In the genomic region with DNA sequence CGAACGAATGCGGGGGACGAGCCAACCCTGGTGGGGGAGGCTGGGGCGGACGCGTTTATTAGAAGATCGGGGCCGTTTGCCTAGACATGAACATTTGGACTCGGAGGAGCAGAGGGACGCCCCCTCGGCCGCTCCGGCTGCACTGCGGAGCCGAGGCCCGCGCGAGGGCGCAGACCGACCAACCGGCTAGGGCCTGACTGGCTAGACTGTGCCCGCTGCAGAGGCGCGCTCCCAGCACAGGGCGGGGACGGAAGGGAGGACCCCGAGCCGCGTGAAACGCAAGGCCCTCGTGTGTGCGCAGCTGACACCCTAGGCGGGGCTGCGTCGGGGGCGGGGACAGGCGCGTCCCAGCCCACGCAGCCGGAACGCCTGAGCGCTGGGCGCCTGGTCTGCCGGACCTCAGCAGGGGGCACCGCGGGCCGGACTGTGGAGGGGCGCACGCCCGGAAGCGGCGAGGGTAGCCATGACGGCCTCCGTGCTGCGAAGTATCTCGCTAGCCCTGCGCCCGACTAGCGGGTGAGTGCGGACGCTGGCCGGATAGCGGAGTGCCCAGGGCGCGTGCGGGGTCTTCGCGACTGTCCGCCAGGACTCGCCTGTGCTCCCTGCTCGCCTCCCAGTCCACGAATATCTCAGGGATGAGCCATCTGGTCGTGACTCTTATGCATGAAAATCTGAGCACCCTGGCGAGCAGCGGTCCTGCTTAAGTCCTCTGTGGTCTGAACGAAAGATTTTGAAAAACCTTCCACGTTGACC, we compare ENCODE assay signal across 8 cellular contexts. TPM values are rescaled to one million over a fixed set of nuclear protein-coding genes. Genes with fewer than 3 reads are reported as not detected.
A peak's percentile ranks its signal among the peaks of the same experiment; 100 is the strongest.
DNase-seq lines count a peak whose midpoint lies in the region; ATAC-seq, FAIRE-seq and TF ChIP-seq lines count a peak whose summit lies in the region.

A gene (plus strand): TSS at position 454 of the 753 bp plus-strand sequence. CDS start 10 bp downstream, at position 464.

- H3K56ac ChIP-seq in H9 (ENCODE audit: insufficient read length, low read depth, low read length): no peak within 1 kb of the TSS

- no peak within 1 kb of the TSS for H3T11ph ChIP-seq in H9 (ENCODE audit: low read length)

- H4K5ac ChIP-seq in H9 (ENCODE audit: insufficient read length, low read depth, low read length): no peak within 1 kb of the TSS

- peak within 1 kb of the TSS; percentile 89 to 96 (median 92); a peak in 5 of 7 replicates for H3K27ac Mint-ChIP-seq in H9

- peaks cover 2 to 22% (median 13%) of the 10 kb centered on the region in 3 experiments; a peak in 6 of 7 replicates for H3K36me3 Mint-ChIP-seq in H9 (ENCODE audit: insufficient read depth in 1 of 3, low read depth in 3 of 3)

- peak within 1 kb of the TSS; percentile 87 to 88 for H3K4me3 Mint-ChIP-seq in H9

- H4K20me1 ChIP-seq in H9 (ENCODE audit: control insufficient read depth, insufficient read depth, insufficient read length): no peaks in the 10 kb centered on the region

- no peak for TF ChIP-seq CTCF in H9 (conservative IDR thresholded peaks at IDR 0.05)
- peak; percentile 12 for TF ChIP-seq CTCF in foreskin keratinocyte (conservative IDR thresholded peaks at IDR 0.05)
- no peak for TF ChIP-seq CTCF in subcutaneous adipose tissue (IDR thresholded peaks at IDR 0.05; ENCODE audit: low read depth)

- H2BK15ac ChIP-seq in H9 (ENCODE audit: low read depth, low read length): no peak within 1 kb of the TSS; the same call in 1 of the 2 replicates
- H2BK15ac ChIP-seq in neuronal stem cell (ENCODE audit: low read length): no peak within 1 kb of the TSS

- peak within 1 kb of the TSS; percentile 83 for H3K4me3 ChIP-seq in MG63
- peak within 1 kb of the TSS; percentile 83 for H3K4me3 ChIP-seq in SJCRH30
- H3K4me3 ChIP-seq in neuronal stem cell (ENCODE audit: low read length in 2 of 2): peak within 1 kb of the TSS; percentile 94 to 95

- H3K4me1 Mint-ChIP-seq in H9: peaks cover 20 to 24% of the 10 kb centered on the region in 2 experiments

- peak within 1 kb of the TSS; percentile 59 for H3K9ac ChIP-seq in H9 (ENCODE audit: extremely low read depth, insufficient read length, low read length)
- H3K9ac ChIP-seq in neuronal stem cell (ENCODE audit: low read depth, low read length, poor library complexity): peak within 1 kb of the TSS; percentile 96

- H3K9me3 Mint-ChIP-seq in H9: no peaks in the 10 kb centered on the region

- H4K8ac ChIP-seq in H9 (replicated peaks; ENCODE audit: insufficient read length, low read depth, low read length) (no peak within 1 kb of the TSS), neuronal stem cell (ENCODE audit: low read depth, low read length) (no peak within 1 kb of the TSS)

- peak; percentile 33 for FAIRE-seq in G401.6 (lab: Jason Lieb, UNC)

- H3K14ac ChIP-seq in H9 (ENCODE audit: insufficient read depth, low read length) (peak within 1 kb of the TSS; percentile 80), neuronal stem cell (ENCODE audit: low read length) (peak within 1 kb of the TSS; percentile 39)

- H3K9me3 ChIP-seq in H9 (ENCODE audit: control insufficient read depth, low read depth, low read length) (no peaks in the 10 kb centered on the region), MG63 (no peaks in the 10 kb centered on the region), SJCRH30 (replicated peaks) (no peaks in the 10 kb centered on the region), neuronal stem cell (replicated peaks in 1 of 2; ENCODE audit: control insufficient read depth in 2 of 2, insufficient read depth in 1 of 2, low read depth in 1 of 2, low read length in 2 of 2) (no peaks in the 10 kb centered on the region)

- peak; percentile 83 for DNase-seq in H9
- peak; percentile 96 for DNase-seq in MG63
- DNase-seq in SJCRH30: peak; percentile 95 to 96
- DNase-seq in activated gamma-delta T cell treated with anti-CD3 and anti-CD28 coated beads, Interleukin-2, amount 50 U/mL, for 16 hours (ENCODE audit: low read depth): peak; percentile 82
- peak; percentile 78 to 87 for DNase-seq in foreskin keratinocyte
- peak; percentile 81 for DNase-seq in neuronal stem cell (ENCODE audit: low spot score)

- H3K4me1 ChIP-seq in H9 (ENCODE audit: insufficient read depth, low read length): peaks cover 4% of the 10 kb centered on the region; the same call in 1 of the 2 replicates
- H3K4me1 ChIP-seq in SJCRH30: peaks cover 6% of the 10 kb centered on the region; the same call in 1 of the 2 replicates
- peaks cover 16% of the 10 kb centered on the region for H3K4me1 ChIP-seq in foreskin keratinocyte
- peaks cover 5 to 18% of the 10 kb centered on the region in 2 donors for H3K4me1 ChIP-seq in neuronal stem cell (ENCODE audit: control insufficient read depth in 2 of 2, insufficient read depth in 1 of 2, low read depth in 1 of 2, low read length in 2 of 2)

- H2BK120ac ChIP-seq in H9 (ENCODE audit: low read depth, low read length, poor library complexity, severe bottlenecking) (no peak within 1 kb of the TSS), neuronal stem cell (ENCODE audit: low read depth, low read length) (no peak within 1 kb of the TSS)

- H3K23ac ChIP-seq in H9 (ENCODE audit: insufficient read length, low read depth, low read length) (no peak within 1 kb of the TSS), neuronal stem cell (ENCODE audit: low read depth, low read length, poor library complexity) (peak within 1 kb of the TSS; percentile 100)

- H3K4me2 ChIP-seq in H9 (ENCODE audit: insufficient read depth, insufficient read length, low read length): peak within 1 kb of the TSS; percentile 52
- H3K4me2 ChIP-seq in neuronal stem cell (ENCODE audit: insufficient read depth, low read length, poor library complexity, severe bottlenecking): peak within 1 kb of the TSS; percentile 96

- H2AK5ac ChIP-seq in H9 (ENCODE audit: insufficient read length, low read length) (no peak within 1 kb of the TSS), neuronal stem cell (ENCODE audit: low read depth, low read length) (peak within 1 kb of the TSS; percentile 81)

- H3K4ac ChIP-seq in H9 (ENCODE audit: low read depth, low read length) (no peak within 1 kb of the TSS), neuronal stem cell (ENCODE audit: low read length) (no peak within 1 kb of the TSS)

- no peak within 1 kb of the TSS for H2BK12ac ChIP-seq in H9 (ENCODE audit: insufficient read length, low read depth, low read length)
- no peak within 1 kb of the TSS for H2BK12ac ChIP-seq in neuronal stem cell (ENCODE audit: low read length)

- WGBS in H9 (ENCODE audit: extremely low coverage, insufficient read length, low lambda C conversion rate): no CpG with 5 or more reads among the region's 78 CpGs
- WGBS in neuronal stem cell (ENCODE audit: extremely low coverage in 2 of 2, insufficient read length in 2 of 2, insufficient replicate concordance in 1 of 2), 2 donors: no CpG with 5 or more reads among the region's 78 CpGs

- H3K23me2 ChIP-seq in H9 (ENCODE audit: insufficient read length, low read depth, low read length, poor library complexity, severe bottlenecking): peaks cover 7% of the 10 kb centered on the region

- H4K91ac ChIP-seq in H9 (ENCODE audit: insufficient read length, low read depth, low read length): no peak within 1 kb of the TSS
- peak within 1 kb of the TSS; percentile 50 for H4K91ac ChIP-seq in neuronal stem cell (ENCODE audit: low read depth, low read length, poor library complexity)

- H3K79me1 ChIP-seq in H9 (ENCODE audit: insufficient read depth, low read depth, low read length, poor library complexity, severe bottlenecking) (peaks cover 3% of the 10 kb centered on the region), neuronal stem cell (ENCODE audit: low read depth, low read length) (peaks cover 3% of the 10 kb centered on the region)

- peaks cover 27% of the 10 kb centered on the region; the same call in 1 of the 2 replicates for H3K79me2 ChIP-seq in H9 (ENCODE audit: insufficient read depth, low read length)

- H2BK5ac ChIP-seq in H9 (ENCODE audit: insufficient read length, low read length) (no peak within 1 kb of the TSS), neuronal stem cell (ENCODE audit: low read length) (peak within 1 kb of the TSS; percentile 93)

- H3K18ac ChIP-seq in H9 (ENCODE audit: insufficient read length, low read depth, low read length) (peak within 1 kb of the TSS; percentile 52), neuronal stem cell (ENCODE audit: low read length) (peak within 1 kb of the TSS; percentile 97)

- peak; percentile 84 for ATAC-seq in foreskin keratinocyte

- H3K27me3 Mint-ChIP-seq in H9 (ENCODE audit: low read depth): no peaks in the 10 kb centered on the region

- H3K36me3 ChIP-seq in MG63: peaks cover 21% of the 10 kb centered on the region
- peaks cover 5% of the 10 kb centered on the region for H3K36me3 ChIP-seq in SJCRH30
- H3K36me3 ChIP-seq in neuronal stem cell (replicated peaks in 1 of 2; ENCODE audit: control insufficient read depth in 2 of 2, insufficient read depth in 2 of 2, low read length in 2 of 2): peaks cover 15 to 45% of the 10 kb centered on the region in 2 donors

- H3K27me3 ChIP-seq in H9 (ENCODE audit: insufficient read depth, low read length) (no peaks in the 10 kb centered on the region), MG63 (no peaks in the 10 kb centered on the region), SJCRH30 (no peaks in the 10 kb centered on the region), foreskin keratinocyte (no peaks in the 10 kb centered on the region), neuronal stem cell (ENCODE audit: control insufficient read depth in 3 of 3, insufficient read depth in 3 of 3, low read depth in 1 of 3, low read length in 3 of 3) (no peaks in the 10 kb centered on the region)

- H2AFZ ChIP-seq in H9 (ENCODE audit: low read length) (no peak within 1 kb of the TSS), neuronal stem cell (ENCODE audit: low read length) (peak within 1 kb of the TSS; percentile 91)

- H3K27ac ChIP-seq in H9 (ENCODE audit: insufficient read length, low read depth, low read length) (no peak within 1 kb of the TSS), SJCRH30 (peak within 1 kb of the TSS; percentile 93), foreskin keratinocyte (peak within 1 kb of the TSS; percentile 77), neuronal stem cell (replicated peaks; ENCODE audit: low read length) (peak within 1 kb of the TSS; percentile 87)

- H2BK20ac ChIP-seq in H9 (ENCODE audit: low read depth, low read length, poor library complexity, severe bottlenecking): no peak within 1 kb of the TSS

RNA-seq across cellular contexts. Expression of the gene that starts here (rescaled TPM):
- total RNA-seq in H9 (2021) (15.2 and 18.0 TPM in 2 replicates), foreskin keratinocyte (53.4 and 56.6 TPM in 2 replicates), subcutaneous adipose tissue (10 to 100 TPM; 21.8 to 28.8 (median 25.5) TPM)
- total RNA-seq in MG63 (2014; rRNA removed; shearing (Covaris generic); ENCODE audit: low replicate concordance): 56.2 and 80.2 TPM in 2 replicates
- total RNA-seq in SJCRH30 (2014; rRNA removed; shearing (Covaris generic)): 51.5 and 55.7 TPM in 2 replicates
- polyA plus RNA-seq in foreskin keratinocyte: 63.8 and 69.4 TPM in 2 replicates
- 19.6 TPM for polyA plus RNA-seq in neuronal stem cell (2013, experiment 1 of 2)
- 19.7 TPM for polyA plus RNA-seq in neuronal stem cell (2013, experiment 2 of 2)
